In the genomic region with DNA sequence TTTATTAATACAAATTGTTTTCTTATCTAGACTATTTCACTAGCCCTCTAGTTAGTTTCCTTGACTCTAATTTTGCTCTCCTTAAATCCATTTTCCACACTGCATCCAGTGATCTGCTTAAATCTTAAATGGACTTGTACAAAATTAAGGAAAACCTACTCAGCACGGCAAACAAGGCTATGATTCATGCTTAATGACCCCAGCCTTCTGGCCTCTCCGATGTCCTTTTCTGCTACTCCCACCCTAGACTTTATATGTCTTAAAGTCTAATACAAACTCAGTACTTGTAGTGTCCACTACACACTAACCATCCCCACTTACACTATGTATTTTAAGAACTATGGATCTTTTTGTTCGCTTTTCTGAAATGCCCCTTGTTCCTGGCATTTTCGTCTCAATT, we compare ENCODE assay signal across 9 cellular contexts. TPM values are rescaled to one million over a fixed set of nuclear protein-coding genes. Genes with fewer than 3 reads are reported as not detected.
DNase-seq lines count a peak whose midpoint lies in the region; ATAC-seq, FAIRE-seq and TF ChIP-seq lines count a peak whose summit lies in the region.
"Had no signal": no experiment of that assay in that cellular context is flagged by ENCODE, and none has a peak within 500 bp of the region (broad histone marks: within the 10 kb centered on the region; RNA-seq: fewer than 3 reads in every experiment).

No MANE protein-coding gene starts in this region.

- H3K27ac ChIP-seq in OCI-LY1 (ENCODE audit: low read depth, low read length, poor library complexity, severe bottlenecking), result no peak overlapping the region
- H3K27ac ChIP-seq in endothelial cell of umbilical vein (ENCODE audit: insufficient read depth, low read depth, low read length), result peak overlapping the region; percentile 43

- no peaks in the 10 kb centered on the region for H3K27me3 ChIP-seq in OCI-LY1 (ENCODE audit: insufficient read depth, low read length)
- H3K27me3 ChIP-seq in endothelial cell of umbilical vein (ENCODE audit: control insufficient read depth in 2 of 2, insufficient read depth in 2 of 2, low read length in 2 of 2), result no peaks in the 10 kb centered on the region

- H3K9me1 ChIP-seq in endothelial cell of umbilical vein (replicated peaks; ENCODE audit: control insufficient read depth, extremely low read depth, insufficient read depth, low read length), result peaks cover 2% of the 10 kb centered on the region

- peak; percentile 70 for FAIRE-seq in endothelial cell of umbilical vein (lab: Jason Lieb, UNC)
- no peak for FAIRE-seq in GM12891 (lab: Jason Lieb, UNC)

- H3K9me3 ChIP-seq in OCI-LY1 (ENCODE audit: low read length) (no peaks in the 10 kb centered on the region), endothelial cell of umbilical vein (replicated peaks; ENCODE audit: control insufficient read depth, insufficient read depth, low read length) (no peaks in the 10 kb centered on the region)

- TF ChIP-seq CTCF in OCI-LY1 (IDR thresholded peaks at IDR 0.05; ENCODE audit: low read length) (no peak), endothelial cell of umbilical vein (IDR thresholded peaks at IDR 0.05; ENCODE audit: extremely low read depth in 1 of 2, insufficient read depth in 1 of 2, low read depth in 1 of 2, low read length in 2 of 2) (no peak), progenitor cell of endocrine pancreas (IDR thresholded peaks at IDR 0.05; ENCODE audit: unreplicated experiment) (no peak)

- H3K4me3 ChIP-seq in OCI-LY1 (ENCODE audit: low read depth, low read length, poor library complexity, severe bottlenecking), result peak overlapping the region; percentile 80
- peak overlapping the region; percentile 32 to 83 (median 50) for H3K4me3 ChIP-seq in endothelial cell of umbilical vein (replicated peaks in 1 of 3; ENCODE audit: insufficient read depth in 1 of 3, low read depth in 1 of 3, low read length in 3 of 3)

- ATAC-seq in GM19452 (IDR thresholded peaks at IDR 0.05; ENCODE audit: unreplicated experiment), result no peak
- no peak for ATAC-seq in HG03280 (IDR thresholded peaks at IDR 0.05; ENCODE audit: unreplicated experiment)

- H3K9me2 ChIP-seq in OCI-LY1 (ENCODE audit: low read depth, low read length), result no peaks in the 10 kb centered on the region

- H4K20me1 ChIP-seq in OCI-LY1 (ENCODE audit: insufficient read depth, low read length) (no peaks in the 10 kb centered on the region), endothelial cell of umbilical vein (replicated peaks; ENCODE audit: control insufficient read depth, extremely low read depth, insufficient read depth, low read length) (peaks cover 3% of the 10 kb centered on the region)

- no peaks in the 10 kb centered on the region for H3K27me3 Mint-ChIP-seq in progenitor cell of endocrine pancreas

- H3K36me3 ChIP-seq in OCI-LY1 (ENCODE audit: insufficient read depth, low read length), result peaks cover 41% of the 10 kb centered on the region
- H3K36me3 ChIP-seq in endothelial cell of umbilical vein (ENCODE audit: control insufficient read depth in 2 of 2, extremely low read depth in 1 of 2, insufficient read depth in 2 of 2, low read length in 2 of 2), result peaks cover 0 to 2% of the 10 kb centered on the region in 2 experiments

- DNase-seq in Daoy (ENCODE audit: low read depth) (peak; percentile 45), endothelial cell of umbilical vein (ENCODE audit: low read depth, low spot score) (peak; percentile 58), progenitor cell of endocrine pancreas (ENCODE audit: low spot score, unreplicated experiment) (no peak), RPMI8226 (no peak), GM12891 (ENCODE audit: insufficient read length, low spot score) (no peak)
- DNase-seq: islet precursor cell had no signal

- peaks cover 8% of the 10 kb centered on the region for H3K36me3 Mint-ChIP-seq in progenitor cell of endocrine pancreas (ENCODE audit: insufficient read depth)

- peaks cover 4% of the 10 kb centered on the region for H3K9me3 Mint-ChIP-seq in progenitor cell of endocrine pancreas (ENCODE audit: low read depth)

- H2AFZ ChIP-seq in OCI-LY1 (ENCODE audit: low read length) (no peak overlapping the region), endothelial cell of umbilical vein (ENCODE audit: low read depth, low read length) (no peak overlapping the region)

- dilution Hi-C loops in endothelial cell of umbilical vein (cut with MboI; ENCODE audit: extremely low pct_ligation_motif_present, low sequenced_read_pairs), result no loop called here

- POLR2A ChIA-PET in endothelial cell of umbilical vein (lab: Charles Lee), result no interaction called here

- no peaks in the 10 kb centered on the region for H3F3A ChIP-seq in OCI-LY1 (ENCODE audit: insufficient read depth, low read length)

- H3K4me1 ChIP-seq in OCI-LY1 (ENCODE audit: insufficient read depth, low read length, severe bottlenecking) (peaks cover 44% of the 10 kb centered on the region), endothelial cell of umbilical vein (ENCODE audit: control insufficient read depth, extremely low read depth, insufficient read depth, low read length) (peaks cover 16% of the 10 kb centered on the region)

- no peak for TF ChIP-seq POLR2A in endothelial cell of umbilical vein (IDR thresholded peaks at IDR 0.05; ENCODE audit: low read depth, low read length)
- TF ChIP-seq POLR2A in GM12891 (IDR thresholded peaks at IDR 0.05; ENCODE audit: low read depth, low read length), result no peak

- no peak overlapping the region for H3K27ac Mint-ChIP-seq in progenitor cell of endocrine pancreas

- intact Hi-C loops in endothelial cell of umbilical vein (cut with micrococcal nuclease), result no loop called here

- H3K4me3 Mint-ChIP-seq in progenitor cell of endocrine pancreas (ENCODE audit: low read depth), result peak overlapping the region; percentile 96

- H3K4me1 Mint-ChIP-seq in progenitor cell of endocrine pancreas (ENCODE audit: low read depth), result peaks cover 15% of the 10 kb centered on the region

- CTCF ChIA-PET in endothelial cell of umbilical vein (lab: Charles Lee), result interaction anchor here (2.0 kb wide), 1 partner anchor 98 kb away, joined by 8 read pairs; no protein-coding TSS in a partner anchor

- H3K9ac ChIP-seq in OCI-LY1 (ENCODE audit: low read length) (peak overlapping the region; percentile 84), endothelial cell of umbilical vein (replicated peaks; ENCODE audit: extremely low read depth, insufficient read depth, low read length) (peak overlapping the region; percentile 88)

- peaks cover 78% of the 10 kb centered on the region for H3K79me2 ChIP-seq in OCI-LY1 (ENCODE audit: insufficient read depth, low read length)
- peaks cover 78% of the 10 kb centered on the region for H3K79me2 ChIP-seq in endothelial cell of umbilical vein (ENCODE audit: control insufficient read depth, insufficient read depth, low read length)

- H3K4me2 ChIP-seq in OCI-LY1 (ENCODE audit: low read length), result peak overlapping the region; percentile 95
- H3K4me2 ChIP-seq in endothelial cell of umbilical vein (ENCODE audit: insufficient read depth, low read length), result peak overlapping the region; percentile 80

- BruUV-seq in endothelial cell of umbilical vein (replicated peaks; lab: Mats Ljungman, UMichigan), result no TSS peak

TF ChIP-seq in endothelial cell of umbilical vein, 7 proteins besides CTCF, POLR2A, EP300 and RAD21:
- TF ChIP-seq GATA2 (IDR thresholded peaks at IDR 0.05; ENCODE audit: insufficient read depth, insufficient read length, low read depth, low read length) (no peak), FOS (IDR thresholded peaks at IDR 0.05; ENCODE audit: borderline replicate concordance, insufficient read depth, low read length) (peak; percentile 41), POLR2AphosphoS5 (IDR thresholded peaks at IDR 0.05; ENCODE audit: insufficient read depth, low read depth, low read length) (no peak)

TF ChIP-seq in GM12891, 5 proteins besides CTCF, POLR2A, EP300 and RAD21:
- TF ChIP-seq TAF1 (IDR thresholded peaks at IDR 0.05; ENCODE audit: low read depth, low read length) (no peak), PAX5 (IDR thresholded peaks at IDR 0.05; ENCODE audit: insufficient read depth, low read length, severe bottlenecking) (no peak), POU2F2 (IDR thresholded peaks at IDR 0.05; ENCODE audit: low read depth, low read length) (no peak), SPI1 (IDR thresholded peaks at IDR 0.05; ENCODE audit: low read depth, low read length) (no peak), POLR2AphosphoS5 (IDR thresholded peaks at IDR 0.05; ENCODE audit: low read depth, low read length) (no peak)

RNA-seq across cellular contexts. Expression of gene TMED5, which starts 2.2 kb away (rescaled TPM):
- total RNA-seq in Daoy (2014; rRNA removed; shearing (Covaris generic)), result 91.5 and 110 TPM in 2 replicates
- total RNA-seq in endothelial cell of umbilical vein (48.8 and 51.2 TPM in 2 replicates), progenitor cell of endocrine pancreas (35.4 and 37.4 TPM in 2 replicates)
- polyA plus RNA-seq in endothelial cell of umbilical vein, result 23.3 and 24.2 TPM in 2 replicates
- 22.9 and 26.8 TPM in 2 replicates for polyA plus RNA-seq in endothelial cell of umbilical vein (2011; cell fraction: cytosol; rRNA removed)
- polyA plus RNA-seq in endothelial cell of umbilical vein (2011; cell fraction: nucleus; rRNA removed), result 20.1 and 26.3 TPM in 2 replicates
- 42.9 and 62.5 TPM in 2 replicates for polyA plus RNA-seq in endothelial cell of umbilical vein (2012)
- polyA minus RNA-seq in endothelial cell of umbilical vein, result 30.7 and 31.4 TPM in 2 replicates
- polyA minus RNA-seq in endothelial cell of umbilical vein (2011; cell fraction: cytosol; rRNA and poly(A)+ RNA removed), result 60.1 TPM
- 31.2 and 34.8 TPM in 2 replicates for polyA minus RNA-seq in endothelial cell of umbilical vein (2011; cell fraction: nucleus; rRNA and poly(A)+ RNA removed)
- polyA plus RNA-seq in GM12891 (2012; ENCODE audit: low read depth, missing spikeins), result 23.3 TPM

RNA-seq across cellular contexts. Expression of gene CCDC18, which starts 2.5 kb away (rescaled TPM):
- total RNA-seq in Daoy (2014; rRNA removed; shearing (Covaris generic)), result 30.2 and 46.2 TPM in 2 replicates
- total RNA-seq in endothelial cell of umbilical vein, result 9.9 and 11.2 TPM in 2 replicates
- polyA plus RNA-seq in endothelial cell of umbilical vein, result 1.5 and 2.2 TPM in 2 replicates
- 3.8 and 4.0 TPM in 2 replicates for polyA plus RNA-seq in endothelial cell of umbilical vein (2011; cell fraction: cytosol; rRNA removed)
- 8.8 and 15.6 TPM in 2 replicates for polyA plus RNA-seq in endothelial cell of umbilical vein (2011; cell fraction: nucleus; rRNA removed)
- 4.5 and 9.4 TPM in 2 replicates for polyA plus RNA-seq in endothelial cell of umbilical vein (2012)
- polyA minus RNA-seq in endothelial cell of umbilical vein, result 3.4 and 5.9 TPM in 2 replicates
- 6.6 TPM for polyA minus RNA-seq in endothelial cell of umbilical vein (2011; cell fraction: cytosol; rRNA and poly(A)+ RNA removed)
- polyA minus RNA-seq in endothelial cell of umbilical vein (2011; cell fraction: nucleus; rRNA and poly(A)+ RNA removed), result 3.8 and 5.9 TPM in 2 replicates
- 9.0 and 12.4 TPM in 2 replicates for total RNA-seq in progenitor cell of endocrine pancreas
- polyA plus RNA-seq in GM12891 (2012; ENCODE audit: low read depth, missing spikeins), result 14.0 TPM

Comparison
In these comparisons a context has a peak if more than half of its experiments do, and no peak if none do; other contexts are left out.
1. DNase-seq: peak in Daoy (single experiment) and endothelial cell of umbilical vein (single experiment); none in progenitor cell of endocrine pancreas (single experiment), RPMI8226 (single experiment) and GM12891 (single experiment).